ENCODE assay signal across 1 cellular context in the genomic region with DNA sequence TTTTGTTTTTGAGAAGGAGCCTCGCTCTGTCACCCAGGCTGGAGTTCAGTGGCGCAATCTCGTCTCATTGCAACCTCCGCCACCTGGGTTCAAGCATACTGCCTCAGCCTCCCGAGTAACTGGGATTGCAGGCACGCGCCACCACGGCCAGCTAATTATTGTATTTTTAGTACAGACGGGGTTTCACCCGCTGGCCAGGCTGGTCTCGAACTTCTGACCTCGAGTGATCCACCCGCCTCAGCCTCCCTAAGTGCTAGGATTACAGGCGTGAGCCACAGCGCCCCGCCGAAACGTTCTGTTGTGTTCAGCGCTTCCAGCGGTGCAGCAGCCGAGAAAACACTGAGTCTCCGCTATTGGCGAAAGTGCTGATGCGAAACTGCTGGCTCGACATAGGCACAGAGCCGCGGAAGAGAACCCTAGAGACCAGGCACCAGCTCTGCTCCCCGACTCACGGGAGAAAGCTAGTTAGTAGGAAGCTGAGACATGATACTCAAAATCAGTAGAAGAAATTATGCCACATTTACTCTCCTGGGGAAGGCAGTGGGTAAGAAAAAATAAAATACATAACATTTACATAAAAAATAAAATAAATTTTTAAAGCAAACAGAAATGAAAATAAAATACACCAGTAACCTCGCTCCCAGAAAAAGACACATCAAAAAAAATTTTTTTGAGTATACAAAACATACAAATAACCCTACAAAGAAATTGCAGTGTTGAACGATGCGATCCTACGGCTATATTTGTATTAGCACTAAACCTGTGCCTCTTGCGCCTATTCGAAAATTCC.
TF ChIP-seq lines count a peak whose summit lies in the region.

No MANE protein-coding gene starts in this region.

TF ChIP-seq in HEK293, 187 proteins besides CTCF, POLR2A, EP300 and RAD21 (continued from another document):
- no peak for TF ChIP-seq ELK4 (IDR thresholded peaks at IDR 0.05; ENCODE audit: borderline replicate concordance, low read depth, low read length)
- no peak for TF ChIP-seq KLF10 (tag by site-specific recombination; IDR thresholded peaks at IDR 0.05)
- 0 out of 2 replicates have a peak, but pooled peaks have one; percentile 29 for TF ChIP-seq OVOL3 (tag by site-specific recombination; IDR thresholded peaks at IDR 0.05)
- TF ChIP-seq ZNF394 (tag by site-specific recombination; IDR thresholded peaks at IDR 0.05; ENCODE audit: borderline replicate concordance), result no peak; the same call in 1 of the 2 replicates
- TF ChIP-seq RBAK (tag by site-specific recombination; IDR thresholded peaks at IDR 0.05), result no peak
- no peak for TF ChIP-seq ZNF488 (tag by site-specific recombination; IDR thresholded peaks at IDR 0.05)
- no peak for TF ChIP-seq ZNF560 (tag by site-specific recombination; IDR thresholded peaks at IDR 0.05; ENCODE audit: borderline replicate concordance)
- TF ChIP-seq ZFP37 (tag by site-specific recombination; IDR thresholded peaks at IDR 0.05), result 0 out of 2 replicates have a peak, but pooled peaks have one; percentile 70
- TF ChIP-seq, protein P1, sequence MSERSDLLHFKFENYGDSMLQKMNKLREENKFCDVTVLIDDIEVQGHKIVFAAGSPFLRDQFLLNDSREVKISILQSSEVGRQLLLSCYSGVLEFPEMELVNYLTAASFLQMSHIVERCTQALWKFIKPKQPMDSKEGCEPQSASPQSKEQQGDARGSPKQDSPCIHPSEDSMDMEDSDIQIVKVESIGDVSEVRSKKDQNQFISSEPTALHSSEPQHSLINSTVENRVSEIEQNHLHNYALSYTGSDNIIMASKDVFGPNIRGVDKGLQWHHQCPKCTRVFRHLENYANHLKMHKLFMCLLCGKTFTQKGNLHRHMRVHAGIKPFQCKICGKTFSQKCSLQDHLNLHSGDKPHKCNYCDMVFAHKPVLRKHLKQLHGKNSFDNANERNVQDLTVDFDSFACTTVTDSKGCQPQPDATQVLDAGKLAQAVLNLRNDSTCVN (tag by site-specific recombination; optimal IDR thresholded peaks at IDR 0.05), result peak; percentile 47
- no peak for TF ChIP-seq ZNF555 (tag by site-specific recombination; conservative IDR thresholded peaks at IDR 0.05)
- no peak for TF ChIP-seq ZNF624 (tag by site-specific recombination; IDR thresholded peaks at IDR 0.05)
- TF ChIP-seq TCF7L2 (IDR thresholded peaks at IDR 0.05; ENCODE audit: borderline replicate concordance, low read depth, low read length), result no peak
- TF ChIP-seq ZNF544 (tag by site-specific recombination; IDR thresholded peaks at IDR 0.05), result no peak
- TF ChIP-seq BCL11A (tag by site-specific recombination; IDR thresholded peaks at IDR 0.05; ENCODE audit: low read depth), result peak; percentile 92; the same call in 1 of the 2 replicates
- TF ChIP-seq HOXA7 (CRISPR knock-in tag; IDR thresholded peaks at IDR 0.05; ENCODE audit: borderline replicate concordance), result no peak
- TF ChIP-seq KLF1 (tag by site-specific recombination; IDR thresholded peaks at IDR 0.05), result peak; percentile 40; the same call in 1 of the 2 replicates
- peak; percentile 48; the same call in 1 of the 2 replicates for TF ChIP-seq REPIN1 (tag by site-specific recombination; IDR thresholded peaks at IDR 0.05; ENCODE audit: low read depth)
- peak; percentile 66 for TF ChIP-seq ZNF335 (tag by site-specific recombination; conservative IDR thresholded peaks at IDR 0.05)
- peak; percentile 69; the same call in 1 of the 2 replicates for TF ChIP-seq ZNF785 (tag by site-specific recombination; IDR thresholded peaks at IDR 0.05)
- no peak for TF ChIP-seq ZNF132 (tag by site-specific recombination; IDR thresholded peaks at IDR 0.05; ENCODE audit: borderline replicate concordance)
- 0 out of 2 replicates have a peak, but pooled peaks have one; percentile 48 for TF ChIP-seq TRIM28 (IDR thresholded peaks at IDR 0.05; ENCODE audit: borderline replicate concordance, low read length)
- no peak for TF ChIP-seq ZNF433 (tag by site-specific recombination; IDR thresholded peaks at IDR 0.05; ENCODE audit: low read depth)
